In genomic region chr1:1554926-1555915, GRCh38 we compare ENCODE assay signal across 9 cellular contexts. TPM values are rescaled to one million over a fixed set of nuclear protein-coding genes. Genes with fewer than 3 reads are reported as not detected.
DNase-seq lines count a peak whose midpoint lies in the region; ATAC-seq and TF ChIP-seq lines count a peak whose summit lies in the region.
"Had no signal": no experiment of that assay in that cellular context is flagged by ENCODE, and none has a peak within 500 bp of the region (broad histone marks: within the 10 kb centered on the region; RNA-seq: fewer than 3 reads in every experiment).

No MANE protein-coding gene starts in this region.

- H3K4me1 Mint-ChIP-seq in CD8-positive, alpha-beta T cell (ENCODE audit: low read depth) = peaks cover 3% of the 10 kb centered on the region

- H3K9me3 Mint-ChIP-seq in CD8-positive, alpha-beta T cell = no peaks in the 10 kb centered on the region

- H3K9me3 ChIP-seq in CD8-positive, alpha-beta T cell (ENCODE audit: low read length) = no peaks in the 10 kb centered on the region

- no peak for TF ChIP-seq CTCF in omental fat pad (IDR thresholded peaks at IDR 0.05)
- no peak for TF ChIP-seq CTCF in CD8-positive, alpha-beta T cell (IDR thresholded peaks at IDR 0.05)

- H3K4me1 ChIP-seq in CD8-positive, alpha-beta T cell (ENCODE audit: insufficient read depth, low read length) = no peaks in the 10 kb centered on the region

- H3K36me3 Mint-ChIP-seq in CD8-positive, alpha-beta T cell = no peaks in the 10 kb centered on the region

- ATAC-seq in omental fat pad (ENCODE audit: low FRiP score) (peak; percentile 60), GM18519 (IDR thresholded peaks at IDR 0.05; ENCODE audit: low FRiP score, unreplicated experiment) (no peak), GM18861 (IDR thresholded peaks at IDR 0.05; ENCODE audit: unreplicated experiment) (no peak)
- no peak for ATAC-seq in CD8-positive, alpha-beta T cell

- CTCF ChIA-PET in CD8-positive, alpha-beta T cell (lab: Charles Lee) = no interaction called here

- no peak overlapping the region for H3K27ac ChIP-seq in CD8-positive, alpha-beta T cell (ENCODE audit: low read depth, low read length)

- no peak overlapping the region for H3K4me3 Mint-ChIP-seq in CD8-positive, alpha-beta T cell

- no peak overlapping the region for H3K4me3 ChIP-seq in CD8-positive, alpha-beta T cell (ENCODE audit: low read depth, low read length)

- DNase-seq in GM03348 (ENCODE audit: low spot score) = peak; percentile 85
- peak; percentile 78 for DNase-seq in RPMI7951 (ENCODE audit: low read depth)
- DNase-seq in fibroblast of gingiva (ENCODE audit: low read depth) = peak; percentile 36
- DNase-seq in omental fat pad (ENCODE audit: low spot score) = no peak
- no peak for DNase-seq in CD8-positive, alpha-beta T cell
- no peak for DNase-seq in activated CD4-positive, alpha-beta T cell treated with anti-CD3 and anti-CD28 coated beads, Interleukin-2, amount 50 U/mL, for 4 hours
- DNase-seq: activated T-cell treated with anti-CD3 and anti-CD28 coated beads, Interleukin-2, amount 50 U/mL, for 48 hours had no signal

- no peaks in the 10 kb centered on the region for H3K36me3 ChIP-seq in CD8-positive, alpha-beta T cell (ENCODE audit: insufficient read depth, low read length)

- intact Hi-C loops in CD8-positive, alpha-beta T cell (cut with DNase I, micrococcal nuclease) = no loop called here

- H3K27me3 ChIP-seq in CD8-positive, alpha-beta T cell (ENCODE audit: insufficient read depth, low read length) = no peaks in the 10 kb centered on the region

- no peaks in the 10 kb centered on the region for H3K27me3 Mint-ChIP-seq in CD8-positive, alpha-beta T cell (ENCODE audit: low read depth)

- POLR2A ChIA-PET in CD8-positive, alpha-beta T cell (lab: Charles Lee) = interaction anchor here (0.9 kb wide), 1 partner anchor 14 kb away, joined by 3 read pairs; no protein-coding TSS in a partner anchor

- H3K27ac Mint-ChIP-seq in CD8-positive, alpha-beta T cell = no peak overlapping the region

RNA-seq across cellular contexts. Expression of gene TMEM240, which starts 14.8 kb away (rescaled TPM):
- not detected in 2 replicates for total RNA-seq in RPMI7951 (2014; rRNA removed; shearing (Covaris generic))
- 1 to 10 TPM; 2.6 to 3.5 (median 3.1) TPM for total RNA-seq in omental fat pad
- 1 to 10 TPM; 1.0 to 1.3 TPM for total RNA-seq in CD8-positive, alpha-beta T cell

RNA-seq across cellular contexts. Expression of gene SSU72, which starts 19.4 kb away (rescaled TPM):
- 77.3 and 86.5 TPM in 2 replicates for total RNA-seq in RPMI7951 (2014; rRNA removed; shearing (Covaris generic))
- total RNA-seq in omental fat pad = 100 to 1,000 TPM in 3 of 4 donors, 10 to 100 TPM in 1; 95.7 to 130 (median 107) TPM
- total RNA-seq in CD8-positive, alpha-beta T cell = 10 to 100 TPM; 86.8 to 87.9 TPM

RNA-seq across cellular contexts. Expression of gene ATAD3A, which starts 43.3 kb away (rescaled TPM):
- 24.9 and 39.2 TPM in 2 replicates for total RNA-seq in RPMI7951 (2014; rRNA removed; shearing (Covaris generic))
- total RNA-seq in omental fat pad = 10 to 100 TPM; 17.3 to 38.5 (median 20.7) TPM
- 10 to 100 TPM; 27.0 to 29.6 TPM for total RNA-seq in CD8-positive, alpha-beta T cell

RNA-seq across cellular contexts. Expression of gene FNDC10, which starts 44.7 kb away (rescaled TPM):
- 3.4 and 3.6 TPM in 2 replicates for total RNA-seq in RPMI7951 (2014; rRNA removed; shearing (Covaris generic))
- 1 to 10 TPM in 3 of 4 donors, not detected in 1; 1.9 to 2.6 (median 2.2) TPM for total RNA-seq in omental fat pad
- 1 to 10 TPM; 1.1 to 1.6 TPM for total RNA-seq in CD8-positive, alpha-beta T cell

Comparison
In these comparisons a context has a peak if more than half of its experiments do, and no peak if none do; other contexts are left out.
1. DNase-seq: peak in GM03348 (single experiment), RPMI7951 (single experiment) and fibroblast of gingiva (single experiment); none in omental fat pad (single experiment), CD8-positive, alpha-beta T cell (0 of 7) and activated CD4-positive, alpha-beta T cell treated with anti-CD3 and anti-CD28 coated beads, Interleukin-2, amount 50 U/mL, for 4 hours (0 of 2).